1 cellular context compared by ENCODE assay signal in the genomic region with DNA sequence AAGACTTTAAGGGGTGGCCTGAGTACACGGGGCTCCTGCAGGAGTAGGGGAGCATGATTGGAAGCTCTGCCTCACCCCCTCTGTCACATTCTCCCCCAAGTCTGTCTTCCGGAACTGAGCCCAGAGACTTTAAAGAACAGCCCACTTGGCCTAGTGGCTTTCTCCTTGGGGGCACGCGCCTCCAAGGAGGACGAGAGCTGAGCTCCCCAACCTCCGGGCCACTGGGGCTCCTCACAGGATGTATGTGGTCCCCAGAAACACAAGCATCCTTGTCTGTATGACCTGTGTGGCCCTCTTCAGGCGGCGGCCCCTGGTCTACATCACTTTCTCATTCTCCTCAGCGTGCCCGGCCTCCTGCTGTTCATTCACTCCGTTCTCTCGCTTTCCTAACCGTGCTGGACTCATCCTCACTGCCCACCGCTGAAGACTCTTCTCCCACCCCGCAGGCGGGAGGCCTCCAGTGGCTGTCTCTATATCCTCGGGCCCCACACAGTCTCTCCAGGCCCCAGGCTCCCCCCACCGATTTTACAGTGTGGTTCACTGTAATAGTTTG.
TF ChIP-seq lines count a peak whose summit lies in the region.

No MANE protein-coding gene starts in this region.

TF ChIP-seq in HepG2, 621 proteins besides CTCF, POLR2A, EP300 and RAD21:
- TF ChIP-seq RARA (CRISPR knock-in tag; IDR thresholded peaks at IDR 0.05) (no peak), KDM4B (CRISPR knock-in tag; IDR thresholded peaks at IDR 0.05) (no peak)
- TF ChIP-seq, protein P1, sequence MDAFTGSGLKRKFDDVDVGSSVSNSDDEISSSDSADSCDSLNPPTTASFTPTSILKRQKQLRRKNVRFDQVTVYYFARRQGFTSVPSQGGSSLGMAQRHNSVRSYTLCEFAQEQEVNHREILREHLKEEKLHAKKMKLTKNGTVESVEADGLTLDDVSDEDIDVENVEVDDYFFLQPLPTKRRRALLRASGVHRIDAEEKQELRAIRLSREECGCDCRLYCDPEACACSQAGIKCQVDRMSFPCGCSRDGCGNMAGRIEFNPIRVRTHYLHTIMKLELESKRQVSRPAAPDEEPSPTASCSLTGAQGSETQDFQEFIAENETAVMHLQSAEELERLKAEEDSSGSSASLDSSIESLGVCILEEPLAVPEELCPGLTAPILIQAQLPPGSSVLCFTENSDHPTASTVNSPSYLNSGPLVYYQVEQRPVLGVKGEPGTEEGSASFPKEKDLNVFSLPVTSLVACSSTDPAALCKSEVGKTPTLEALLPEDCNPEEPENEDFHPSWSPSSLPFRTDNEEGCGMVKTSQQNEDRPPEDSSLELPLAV (CRISPR knock-in tag; conservative IDR thresholded peaks at IDR 0.05; ENCODE audit: low read depth) = 0 out of 2 replicates have a peak, but pooled peaks have one; percentile 18
- TF ChIP-seq, protein P2, sequence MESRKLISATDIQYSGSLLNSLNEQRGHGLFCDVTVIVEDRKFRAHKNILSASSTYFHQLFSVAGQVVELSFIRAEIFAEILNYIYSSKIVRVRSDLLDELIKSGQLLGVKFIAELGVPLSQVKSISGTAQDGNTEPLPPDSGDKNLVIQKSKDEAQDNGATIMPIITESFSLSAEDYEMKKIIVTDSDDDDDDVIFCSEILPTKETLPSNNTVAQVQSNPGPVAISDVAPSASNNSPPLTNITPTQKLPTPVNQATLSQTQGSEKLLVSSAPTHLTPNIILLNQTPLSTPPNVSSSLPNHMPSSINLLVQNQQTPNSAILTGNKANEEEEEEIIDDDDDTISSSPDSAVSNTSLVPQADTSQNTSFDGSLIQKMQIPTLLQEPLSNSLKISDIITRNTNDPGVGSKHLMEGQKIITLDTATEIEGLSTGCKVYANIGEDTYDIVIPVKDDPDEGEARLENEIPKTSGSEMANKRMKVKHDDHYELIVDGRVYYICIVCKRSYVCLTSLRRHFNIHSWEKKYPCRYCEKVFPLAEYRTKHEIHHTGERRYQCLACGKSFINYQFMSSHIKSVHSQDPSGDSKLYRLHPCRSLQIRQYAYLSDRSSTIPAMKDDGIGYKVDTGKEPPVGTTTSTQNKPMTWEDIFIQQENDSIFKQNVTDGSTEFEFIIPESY (CRISPR knock-in tag; IDR thresholded peaks at IDR 0.05) = peak; percentile 60; the same call in 1 of the 2 replicates
TF ChIP-seq in HepG2: peak in this region for 2.
